Comparison of ENCODE assay signal across 8 cellular contexts in genomic region chr1:206634365-206635079, GRCh38. TPM values are rescaled to one million over a fixed set of nuclear protein-coding genes. Genes with fewer than 3 reads are reported as not detected.
DNase-seq lines count a peak whose midpoint lies in the region; ATAC-seq, FAIRE-seq and TF ChIP-seq lines count a peak whose summit lies in the region.

No MANE protein-coding gene starts in this region.

- dilution Hi-C loops in keratinocyte (cut with MboI; ENCODE audit: extremely low pct_ligation_motif_present, low sequenced_read_pairs) = no loop called here

- H4K20me1 ChIP-seq in keratinocyte (ENCODE audit: control insufficient read depth, extremely low read depth, insufficient read depth, low read length) = no peaks in the 10 kb centered on the region

- DNase-seq in NCI-H226 (peak; percentile 59), cerebellar nuclear complex (lab: John Stamatoyannopoulos, UW) (peak; percentile 21 to 70), keratinocyte (ENCODE audit: low read depth, low spot score) (peak; percentile 75)
- peak; percentile 51 for DNase-seq in activated CD4-positive, alpha-beta T cell treated with anti-CD3 and anti-CD28 coated beads for 1 hour
- DNase-seq in stimulated activated CD4-positive, alpha-beta T cell treated with anti-CD3 and anti-CD28 coated beads, Interleukin-12 subunit alpha, Interleukin-12 subunit beta, amount 100 ng/mL, for 24 hours (ENCODE audit: low read depth in 2 of 2) = peak; percentile 42 to 83

- H3K9me1 ChIP-seq in keratinocyte (ENCODE audit: control insufficient read depth, extremely low read depth, insufficient read depth, low read length) = no peaks in the 10 kb centered on the region

- peak overlapping the region in 2 of 3 experiments; percentile 41 to 52 for H3K4me3 ChIP-seq in keratinocyte (ENCODE audit: control insufficient read depth in 2 of 3, extremely low read depth in 1 of 3, insufficient read depth in 2 of 3, low read depth in 1 of 3, low read length in 3 of 3)

- FAIRE-seq in A204.1 (lab: Jason Lieb, UNC) (peak; percentile 89), keratinocyte (lab: Jason Lieb, UNC) (peak; percentile 39)

- peak overlapping the region; percentile 71 for H2AFZ ChIP-seq in keratinocyte (ENCODE audit: control insufficient read depth, low read length)

- peak overlapping the region; percentile 83 for H3K4me2 ChIP-seq in keratinocyte (ENCODE audit: control insufficient read depth, extremely low read depth, insufficient read depth, low read depth, low read length)

- TF ChIP-seq CTCF in keratinocyte (optimal IDR thresholded peaks at IDR 0.05 in 1 of 3, IDR thresholded peaks at IDR 0.05 in 1 of 3, conservative IDR thresholded peaks at IDR 0.05 in 1 of 3; ENCODE audit: extremely low read depth in 1 of 3, insufficient read depth in 2 of 3, low read length in 3 of 3) = peak; percentile 77 to 82 (median 79)

- H3K9me3 ChIP-seq in keratinocyte (ENCODE audit: control insufficient read depth, low read depth, low read length) = no peaks in the 10 kb centered on the region

- H3K27ac ChIP-seq in keratinocyte (ENCODE audit: control insufficient read depth, insufficient read depth, low read length) = peak overlapping the region; percentile 98

- peak overlapping the region; percentile 80 for H3K9ac ChIP-seq in keratinocyte (ENCODE audit: control insufficient read depth, extremely low read depth, insufficient read depth, low read length)

- ATAC-seq in GM21723 (IDR thresholded peaks at IDR 0.05; ENCODE audit: unreplicated experiment) = peak; percentile 3
- ATAC-seq in GM18519 (IDR thresholded peaks at IDR 0.05; ENCODE audit: low FRiP score, unreplicated experiment) = no peak

- H3K79me2 ChIP-seq in keratinocyte (ENCODE audit: control insufficient read depth, insufficient read depth, low read length) = peaks cover 15% of the 10 kb centered on the region

- H3K4me1 ChIP-seq in keratinocyte (ENCODE audit: control insufficient read depth, extremely low read depth, insufficient read depth, low read length) = peaks cover 33% of the 10 kb centered on the region

- H3K27me3 ChIP-seq in keratinocyte (ENCODE audit: control insufficient read depth, extremely low read depth, insufficient read depth, low read length) = no peaks in the 10 kb centered on the region

- H3K36me3 ChIP-seq in keratinocyte (ENCODE audit: control insufficient read depth in 2 of 2, extremely low read depth in 1 of 2, insufficient read depth in 2 of 2, low read length in 2 of 2) = no peaks in the 10 kb centered on the region

RNA-seq across cellular contexts. Expression of gene DYRK3, which starts 0.8 kb away (rescaled TPM):
- 9.9 to 15.0 TPM (median 11.8 TPM) in 3 replicates for polyA plus RNA-seq in keratinocyte
- 5.2 TPM for polyA plus RNA-seq in keratinocyte (2011; ENCODE audit: low read depth)
- polyA plus RNA-seq in keratinocyte (2011; cell fraction: cytosol; rRNA removed) = 7.7 and 11.3 TPM in 2 replicates
- 12.3 and 13.7 TPM in 2 replicates for polyA plus RNA-seq in keratinocyte (2011; cell fraction: nucleus; rRNA removed)
- polyA plus RNA-seq in keratinocyte (2012; ENCODE audit: low replicate concordance) = 5.4 and 14.0 TPM in 2 replicates
- polyA minus RNA-seq in keratinocyte = 9.4 to 17.9 TPM (median 14.7 TPM) in 3 replicates
- 15.3 TPM for polyA minus RNA-seq in keratinocyte (2011; cell fraction: cytosol; rRNA and poly(A)+ RNA removed)
- 13.9 and 24.7 TPM in 2 replicates for polyA minus RNA-seq in keratinocyte (2011; cell fraction: nucleus; rRNA and poly(A)+ RNA removed)

RNA-seq across cellular contexts. Expression of gene EIF2D, which starts 22.3 kb away (rescaled TPM):
- 59.9 to 66.4 TPM (median 60.6 TPM) in 3 replicates for polyA plus RNA-seq in keratinocyte
- polyA plus RNA-seq in keratinocyte (2011; ENCODE audit: low read depth) = 21.4 TPM
- polyA plus RNA-seq in keratinocyte (2011; cell fraction: cytosol; rRNA removed) = 55.7 and 62.1 TPM in 2 replicates
- polyA plus RNA-seq in keratinocyte (2011; cell fraction: nucleus; rRNA removed) = 64.0 and 66.2 TPM in 2 replicates
- 27.5 and 39.8 TPM in 2 replicates for polyA plus RNA-seq in keratinocyte (2012; ENCODE audit: low replicate concordance)
- 29.9 to 48.8 TPM (median 47.8 TPM) in 3 replicates for polyA minus RNA-seq in keratinocyte
- 27.0 TPM for polyA minus RNA-seq in keratinocyte (2011; cell fraction: cytosol; rRNA and poly(A)+ RNA removed)
- polyA minus RNA-seq in keratinocyte (2011; cell fraction: nucleus; rRNA and poly(A)+ RNA removed) = 12.0 and 21.8 TPM in 2 replicates

RNA-seq across cellular contexts. Expression of gene MAPKAPK2, which starts 50.2 kb away (rescaled TPM):
- polyA plus RNA-seq in keratinocyte = 41.5 to 67.0 TPM (median 42.1 TPM) in 3 replicates
- 21.7 TPM for polyA plus RNA-seq in keratinocyte (2011; ENCODE audit: low read depth)
- 60.1 and 61.0 TPM in 2 replicates for polyA plus RNA-seq in keratinocyte (2011; cell fraction: cytosol; rRNA removed)
- polyA plus RNA-seq in keratinocyte (2011; cell fraction: nucleus; rRNA removed) = 49.3 and 51.2 TPM in 2 replicates
- polyA plus RNA-seq in keratinocyte (2012; ENCODE audit: low replicate concordance) = 44.0 and 47.9 TPM in 2 replicates
- 52.2 to 83.1 TPM (median 53.9 TPM) in 3 replicates for polyA minus RNA-seq in keratinocyte
- polyA minus RNA-seq in keratinocyte (2011; cell fraction: cytosol; rRNA and poly(A)+ RNA removed) = 45.8 TPM
- polyA minus RNA-seq in keratinocyte (2011; cell fraction: nucleus; rRNA and poly(A)+ RNA removed) = 18.9 and 26.6 TPM in 2 replicates
